ENCODE assay signal across 15 cellular contexts in genomic region chrX:40403757-40404156, GRCh38.
DNase-seq lines count a peak whose midpoint lies in the region; FAIRE-seq and TF ChIP-seq lines count a peak whose summit lies in the region.
"Had no signal": no experiment of that assay in that cellular context is flagged by ENCODE, and none has a peak within 500 bp of the region (broad histone marks: within the 10 kb centered on the region; RNA-seq: fewer than 3 reads in every experiment).

No MANE protein-coding gene starts in this region.

- H2AFZ ChIP-seq in smooth muscle cell (ENCODE audit: low read depth), result no peak overlapping the region
- H2AFZ ChIP-seq: GM23248 had no signal

- CTCF ChIA-PET in activated naive CD4-positive, alpha-beta T cell treated with anti-CD3 and anti-CD28 coated beads, Interleukin-2, amount 10 ng/mL, durations not matched to agents 7 days and 5 days (lab: Charles Lee), result no interaction called here

- H3K79me2 ChIP-seq in smooth muscle cell (ENCODE audit: low read depth), result no peaks in the 10 kb centered on the region

- no peak for TF ChIP-seq POLR2A in tibial nerve (IDR thresholded peaks at IDR 0.05)

- DNase-seq in OCI-M1 (lab: John Stamatoyannopoulos, UW), result peak; percentile 2
- DNase-seq in smooth muscle cell (lab: John Stamatoyannopoulos, UW; ENCODE audit: unreplicated experiment), result no peak
- DNase-seq in tibial nerve (ENCODE audit: low spot score in 2 of 2), result no peak
- no peak for DNase-seq in Ammon's horn (ENCODE audit: low spot score)
- no peak for DNase-seq in activated naive CD4-positive, alpha-beta T cell treated with anti-CD3 and anti-CD28 coated beads, Interleukin-2, amount 10 ng/mL, durations not matched to agents 7 days and 5 days
- DNase-seq: BE2C; Caco-2; CD8-positive, alpha-beta memory T cell; DND-41; GDM1 had no signal

- H3K27me3 Mint-ChIP-seq in activated naive CD4-positive, alpha-beta T cell treated with anti-CD3 and anti-CD28 coated beads, Interleukin-2, amount 10 ng/mL, durations not matched to agents 7 days and 5 days, result peaks cover 9% of the 10 kb centered on the region

- H3K4me3 Mint-ChIP-seq in activated naive CD4-positive, alpha-beta T cell treated with anti-CD3 and anti-CD28 coated beads, Interleukin-2, amount 10 ng/mL, durations not matched to agents 7 days and 5 days, result no peak overlapping the region
- H3K4me3 Mint-ChIP-seq: CD8-positive, alpha-beta memory T cell had no signal

- H3K9me3 ChIP-seq in BLaER1 (peaks cover 11% of the 10 kb centered on the region), smooth muscle cell (replicated peaks; ENCODE audit: low read depth) (no peaks in the 10 kb centered on the region), tibial nerve (no peaks in the 10 kb centered on the region)
- H3K9me3 ChIP-seq: BE2C, Caco-2 had no signal

- no peak for TF ChIP-seq EP300 in tibial nerve (IDR thresholded peaks at IDR 0.05)

- H3K4me2 ChIP-seq in BLaER1 (peak overlapping the region; percentile 51), smooth muscle cell (no peak overlapping the region)

- H3K36me3 Mint-ChIP-seq in activated naive CD4-positive, alpha-beta T cell treated with anti-CD3 and anti-CD28 coated beads, Interleukin-2, amount 10 ng/mL, durations not matched to agents 7 days and 5 days, result no peaks in the 10 kb centered on the region

- TF ChIP-seq CTCF in smooth muscle cell (IDR thresholded peaks at IDR 0.05; ENCODE audit: borderline replicate concordance, insufficient read depth, poor library complexity, severe bottlenecking), result no peak
- TF ChIP-seq CTCF in tibial nerve (IDR thresholded peaks at IDR 0.05), result no peak

- H3K4me1 Mint-ChIP-seq in activated naive CD4-positive, alpha-beta T cell treated with anti-CD3 and anti-CD28 coated beads, Interleukin-2, amount 10 ng/mL, durations not matched to agents 7 days and 5 days, result no peaks in the 10 kb centered on the region
- H3K4me1 Mint-ChIP-seq: CD8-positive, alpha-beta memory T cell had no signal

- H3K9me3 Mint-ChIP-seq in activated naive CD4-positive, alpha-beta T cell treated with anti-CD3 and anti-CD28 coated beads, Interleukin-2, amount 10 ng/mL, durations not matched to agents 7 days and 5 days, result peaks cover 3% of the 10 kb centered on the region

- H3K27ac Mint-ChIP-seq in activated naive CD4-positive, alpha-beta T cell treated with anti-CD3 and anti-CD28 coated beads, Interleukin-2, amount 10 ng/mL, durations not matched to agents 7 days and 5 days, result no peak overlapping the region
- H3K27ac Mint-ChIP-seq: CD8-positive, alpha-beta memory T cell had no signal

- WGBS in smooth muscle cell (ENCODE audit: low lambda C conversion rate), result 81% methylated on average over 7 of the region's 7 CpGs
- 75 to 86% methylated on average over 7 of the region's 7 CpGs for WGBS in tibial nerve, 2 donors

- H3F3A ChIP-seq in smooth muscle cell (ENCODE audit: low read depth), result no peaks in the 10 kb centered on the region

- no peaks in the 10 kb centered on the region for H3K36me3 ChIP-seq in BLaER1
- H3K36me3 ChIP-seq in smooth muscle cell (ENCODE audit: low read depth), result no peaks in the 10 kb centered on the region
- H3K36me3 ChIP-seq in tibial nerve, result no peaks in the 10 kb centered on the region
- H3K36me3 ChIP-seq: BE2C had no signal

- FAIRE-seq in colon (lab: Jason Lieb, UNC), result peak; percentile 24
- FAIRE-seq: H54 had no signal

- H3K27ac ChIP-seq in BLaER1 (no peak overlapping the region), smooth muscle cell (ENCODE audit: low read depth) (peak overlapping the region; percentile 8), tibial nerve (no peak overlapping the region)
- H3K27ac ChIP-seq: GM23248, HL-60 had no signal

- H3K4me1 ChIP-seq in BLaER1, result peaks cover 24% of the 10 kb centered on the region
- H3K4me1 ChIP-seq in smooth muscle cell (ENCODE audit: low read depth), result no peaks in the 10 kb centered on the region
- peaks cover 0 to 14% (median 0%) of the 10 kb centered on the region in 4 donors for H3K4me1 ChIP-seq in tibial nerve
- H3K4me1 ChIP-seq: BE2C, Caco-2 had no signal

- no peaks in the 10 kb centered on the region for H3K27me3 ChIP-seq in BLaER1
- no peaks in the 10 kb centered on the region for H3K27me3 ChIP-seq in smooth muscle cell (ENCODE audit: low read depth)
- H3K27me3 ChIP-seq in tibial nerve, result no peaks in the 10 kb centered on the region
- H3K27me3 ChIP-seq: BE2C had no signal

- no peak overlapping the region for H3K4me3 ChIP-seq in BLaER1
- no peak overlapping the region for H3K4me3 ChIP-seq in smooth muscle cell
- H3K4me3 ChIP-seq in tibial nerve, result no peak overlapping the region
- H3K4me3 ChIP-seq: GM23248 had no signal

- H4K20me1 ChIP-seq in BLaER1 (no peaks in the 10 kb centered on the region), smooth muscle cell (ENCODE audit: low read depth) (no peaks in the 10 kb centered on the region)

- H3K9ac ChIP-seq in BLaER1 (no peak overlapping the region), smooth muscle cell (ENCODE audit: low read depth) (no peak overlapping the region)
- H3K9ac ChIP-seq: GM23248 had no signal
